ENCODE assay signal across 15 cellular contexts in the genomic region with DNA sequence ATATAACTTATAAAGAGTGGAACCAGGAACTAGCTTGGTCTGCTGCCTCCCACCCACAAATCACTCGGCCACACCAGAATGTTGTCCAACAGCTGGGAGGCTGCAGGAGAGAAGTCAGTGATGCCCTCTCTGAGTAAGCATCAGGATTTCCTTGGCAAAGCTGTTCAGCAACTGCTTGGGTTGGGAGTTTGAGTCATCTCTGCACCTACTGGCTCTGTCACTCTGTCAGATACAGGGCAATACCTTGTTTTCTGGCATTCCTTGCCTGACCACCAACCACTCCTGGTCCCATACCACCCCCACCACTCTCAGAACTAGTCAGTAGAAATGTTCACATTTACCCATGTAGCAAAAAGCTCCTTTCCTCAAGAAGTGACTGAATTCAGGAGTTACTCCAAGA.
DNase-seq lines count a peak whose midpoint lies in the region; ATAC-seq lines count a peak whose summit lies in the region.
"Had no signal": no experiment of that assay in that cellular context is flagged by ENCODE, and none has a peak within 500 bp of the region (broad histone marks: within the 10 kb centered on the region; RNA-seq: fewer than 3 reads in every experiment).

No MANE protein-coding gene starts in this region.

- peak; percentile 50 for DNase-seq in stimulated activated CD4-positive, alpha-beta T cell treated with anti-CD3 and anti-CD28 coated beads, Interleukin-15, amount 100 ng/mL, for 24 hours
- no peak for DNase-seq in stimulated activated CD4-positive, alpha-beta T cell treated with anti-CD3 and anti-CD28 coated beads, Interleukin-4, amount 100 ng/mL, for 1 hour
- DNase-seq in activated T-cell treated with anti-CD3 and anti-CD28 coated beads, Interleukin-2, amount 50 U/mL, for 48 hours: peak; percentile 51 to 55
- DNase-seq in kidney tubule cell (ENCODE audit: low spot score) (peak; percentile 91), OCI-M1 (lab: John Stamatoyannopoulos, UW) (no peak), CD1c-positive myeloid dendritic cell (ENCODE audit: extremely low spot score) (no peak), NCI-H2107 (lab: John Stamatoyannopoulos, UW) (no peak)
- DNase-seq: adrenal gland, heart right ventricle, left colon, NCI-H1694 treated with DMSO at 0.1 percent for 48 hours, NCI-H510A, posterior cingulate gyrus, transverse colon had no signal

- ATAC-seq in HG02678 (IDR thresholded peaks at IDR 0.05; ENCODE audit: unreplicated experiment): no peak
- ATAC-seq: heart right ventricle, left colon had no signal

Comparison
In these comparisons a context has a peak if more than half of its experiments do, and no peak if none do; other contexts are left out.
1. DNase-seq: peak in stimulated activated CD4-positive, alpha-beta T cell treated with anti-CD3 and anti-CD28 coated beads, Interleukin-15, amount 100 ng/mL, for 24 hours (single experiment), activated T-cell treated with anti-CD3 and anti-CD28 coated beads, Interleukin-2, amount 50 U/mL, for 48 hours (2 of 2) and kidney tubule cell (single experiment); none in stimulated activated CD4-positive, alpha-beta T cell treated with anti-CD3 and anti-CD28 coated beads, Interleukin-4, amount 100 ng/mL, for 1 hour (single experiment), OCI-M1 (single experiment), CD1c-positive myeloid dendritic cell (single experiment) and NCI-H2107 (single experiment).